ENCODE assay signal across 27 cellular contexts in the genomic region with DNA sequence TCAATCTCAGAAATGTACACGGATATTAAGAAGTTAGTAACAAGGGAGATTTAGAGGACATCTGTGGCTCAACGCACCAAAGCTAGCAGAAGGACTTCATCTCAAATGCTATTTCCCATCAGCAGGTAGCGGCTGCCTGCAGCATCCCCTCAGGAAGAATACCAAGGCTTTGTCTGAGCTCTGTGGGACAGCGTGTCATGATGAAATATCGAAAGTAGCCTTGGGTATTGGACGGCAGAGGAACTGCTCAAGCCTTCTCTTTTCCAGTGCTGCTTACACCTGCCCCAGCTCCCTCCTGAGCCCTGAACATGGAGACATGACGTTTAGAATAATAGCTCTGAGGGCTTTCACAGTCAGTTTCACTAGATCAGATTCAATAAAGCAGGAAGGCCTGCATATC.
"Had no signal": no experiment of that assay in that cellular context is flagged by ENCODE, and none has a peak within 500 bp of the region (broad histone marks: within the 10 kb centered on the region; RNA-seq: fewer than 3 reads in every experiment).

No MANE protein-coding gene starts in this region.

- H3K27ac ChIP-seq: adrenal gland, coronary artery, PC-9, SK-N-MC had no signal

- H3K27me3 ChIP-seq: adrenal gland had no signal

- DNase-seq: activated CD4-positive, alpha-beta memory T cell treated with anti-CD3 and anti-CD28 coated beads, Interleukin-2, amount 10 ng/mL, durations not matched to agents 7 days and 5 days; activated CD4-positive, alpha-beta T cell treated with anti-CD3 and anti-CD28 coated beads for 36 hours; activated CD4-positive, alpha-beta T cell treated with anti-CD3 and anti-CD28 coated beads, Interleukin-2, amount 50 U/mL, for 1 hour; activated gamma-delta T cell; activated naive CD4-positive, alpha-beta T cell treated with anti-CD3 and anti-CD28 coated beads for 36 hours; activated T-cell treated with anti-CD3 and anti-CD28 coated beads for 4 hours; activated T-cell treated with anti-CD3 and anti-CD28 coated beads, Interleukin-2, amount 50 U/mL, for 48 hours; adrenal gland; anterior cingulate cortex; caudate nucleus; MM.1S; NCI-H1105; NCI-H1436 treated with DMSO at 0.1 percent for 48 hours; NCI-H187; NCI-H2081; NCI-H446; NCI-H524; NCI-H774; PC-9; SHP77 treated with DMSO at 0.1 percent for 48 hours; T-helper 17 cell; T-helper 9 cell had no signal

- H3K4me1 Mint-ChIP-seq: activated CD4-positive, alpha-beta T cell treated with anti-CD3 and anti-CD28 coated beads for 36 hours; activated T-helper 17 cell treated with anti-CD3 and anti-CD28 coated beads, Interleukin-2, amount 50 U/mL, for 72 hours; T-helper 17 cell had no signal

- H3K4me2 ChIP-seq: PC-9 had no signal

- FAIRE-seq: TTC549 had no signal

- H3K9me3 Mint-ChIP-seq: activated CD4-positive, alpha-beta memory T cell treated with anti-CD3 and anti-CD28 coated beads, Interleukin-2, amount 10 ng/mL, durations not matched to agents 7 days and 5 days; activated naive CD4-positive, alpha-beta T cell treated with anti-CD3 and anti-CD28 coated beads for 36 hours; activated T-helper 17 cell treated with anti-CD3 and anti-CD28 coated beads, Interleukin-2, amount 50 U/mL, for 72 hours had no signal

- H3K4me3 Mint-ChIP-seq: activated CD4-positive, alpha-beta memory T cell treated with anti-CD3 and anti-CD28 coated beads, Interleukin-2, amount 10 ng/mL, durations not matched to agents 7 days and 5 days; activated CD4-positive, alpha-beta T cell treated with anti-CD3 and anti-CD28 coated beads for 36 hours; activated naive CD4-positive, alpha-beta T cell treated with anti-CD3 and anti-CD28 coated beads for 36 hours; activated naive CD8-positive, alpha-beta T cell; activated T-helper 17 cell treated with anti-CD3 and anti-CD28 coated beads, Interleukin-2, amount 50 U/mL, for 72 hours; T-helper 17 cell had no signal

- ATAC-seq: activated CD4-positive, alpha-beta T cell treated with anti-CD3 and anti-CD28 coated beads for 36 hours; activated T-helper 17 cell treated with anti-CD3 and anti-CD28 coated beads, Interleukin-2, amount 50 U/mL, for 72 hours; T-helper 17 cell had no signal

- H2AFZ ChIP-seq: PC-9 had no signal

- H3K36me3 Mint-ChIP-seq: activated naive CD8-positive, alpha-beta T cell had no signal

- H3K36me3 ChIP-seq: adrenal gland had no signal

- H3K4me3 ChIP-seq: adrenal gland, coronary artery, PC-9, SK-N-MC had no signal

- H3K27ac Mint-ChIP-seq: activated CD4-positive, alpha-beta memory T cell treated with anti-CD3 and anti-CD28 coated beads, Interleukin-2, amount 10 ng/mL, durations not matched to agents 7 days and 5 days; activated CD4-positive, alpha-beta T cell treated with anti-CD3 and anti-CD28 coated beads for 36 hours; activated naive CD4-positive, alpha-beta T cell treated with anti-CD3 and anti-CD28 coated beads for 36 hours; activated naive CD8-positive, alpha-beta T cell; activated T-helper 17 cell treated with anti-CD3 and anti-CD28 coated beads, Interleukin-2, amount 50 U/mL, for 72 hours; T-helper 17 cell had no signal

- H3K4me1 ChIP-seq: adrenal gland had no signal

- H3K9me3 ChIP-seq: adrenal gland had no signal
